In the genomic region with DNA sequence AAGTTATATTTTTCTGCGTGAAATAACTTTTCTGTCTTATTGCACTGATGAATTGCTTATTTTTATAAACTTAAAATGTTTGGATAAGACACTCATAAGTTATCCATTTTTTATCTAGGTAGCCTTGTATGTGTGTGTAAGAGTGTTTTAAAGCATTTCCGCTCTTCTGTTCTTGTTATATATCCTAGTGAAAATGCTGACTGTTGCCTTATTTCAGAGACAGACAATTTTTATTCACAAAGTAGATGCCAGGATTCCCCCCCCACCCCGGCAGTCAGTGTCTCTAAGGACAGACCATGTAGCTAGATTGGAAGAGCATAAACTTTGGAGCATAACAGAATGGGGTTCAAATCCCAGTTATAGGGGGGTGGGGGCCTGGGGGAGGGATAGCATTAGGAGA, we compare ENCODE assay signal across 8 cellular contexts. TPM values are rescaled to one million over a fixed set of nuclear protein-coding genes. Genes with fewer than 3 reads are reported as not detected.
DNase-seq lines count a peak whose midpoint lies in the region; ATAC-seq, FAIRE-seq and TF ChIP-seq lines count a peak whose summit lies in the region.

No MANE protein-coding gene starts in this region.

- WGBS in HepG2 (ENCODE audit: low lambda C conversion rate) = 39% methylated on average over 3 of the region's 3 CpGs
- WGBS in right lobe of liver (ENCODE audit: insufficient coverage, low coverage, low lambda C conversion rate, missing lambda C conversion rate) = 41% methylated on average over 3 of the region's 3 CpGs
- 47 to 50% methylated on average over 3 of the region's 3 CpGs for WGBS in body of pancreas, 2 donors

- no peak overlapping the region for H2AFZ ChIP-seq in HepG2 (ENCODE audit: low read length)

- no peak for TF ChIP-seq POLR2A in HepG2 (IDR thresholded peaks at IDR 0.05; ENCODE audit: insufficient read depth in 1 of 2, low read depth in 2 of 2, low read length in 2 of 2)
- no peak for TF ChIP-seq POLR2A in right lobe of liver (IDR thresholded peaks at IDR 0.05)
- no peak for TF ChIP-seq POLR2A in vagina (IDR thresholded peaks at IDR 0.05)
- no peak for TF ChIP-seq POLR2A in body of pancreas (IDR thresholded peaks at IDR 0.05)

- intact Hi-C loops in HepG2 (cut with micrococcal nuclease; ENCODE audit: unreplicated experiment) (loop anchor here (5.0 kb wide), 1 partner anchor 342 kb away; no protein-coding TSS in a partner anchor), right lobe of liver (cut with DNase I) (no loop called here), vagina (cut with DNase I) (loop anchor here (10.0 kb wide), 2 partner anchors 264 to 354 kb away; partner anchors contain the start of gene SMNDC1), left lung (cut with DNase I) (no loop called here), body of pancreas (cut with DNase I) (no loop called here)
- intact Hi-C loops in activated T-helper 1 cell treated with anti-CD3 and anti-CD28 coated beads, Interleukin-12 subunit alpha, Interleukin-12 subunit beta, Interleukin-2, Interleukin-4 antibody, amounts not matched to agents 30 ng/mL and 10 ng/mL and 1 ng/mL, durations not matched to agents 14 hours and 24 hours and 36 hours (cut with micrococcal nuclease) = loop anchor here (2.0 to 5.0 kb wide), 2 partner anchors 562 to 646 kb away; partner anchors contain the start of genes ADD3 and XPNPEP1

- peak overlapping the region; percentile 85 for H3K4me2 ChIP-seq in HepG2 (ENCODE audit: low read depth, low read length)

- CTCF ChIA-PET in HepG2 (lab: Yijun Ruan, JAX; ENCODE audit: low intra/inter-chr PET ratio, low total read pairs) = no interaction called here

- DNase-seq in HepG2 (ENCODE audit: low spot score) (no peak), right lobe of liver (no peak), vagina (ENCODE audit: extremely low spot score in 2 of 2) (no peak), left lung (no peak), body of pancreas (no peak), HK-2 (ENCODE audit: unreplicated experiment) (no peak)
- DNase-seq in activated T-helper 1 cell treated with anti-CD3 and anti-CD28 coated beads, Interleukin-12 subunit alpha, Interleukin-12 subunit beta, Interleukin-2, Interleukin-4 antibody, amounts not matched to agents 30 ng/mL and 10 ng/mL and 1 ng/mL, durations not matched to agents 14 hours and 24 hours and 36 hours (ENCODE audit: low spot score) = no peak

- H4K20me1 ChIP-seq in HepG2 (ENCODE audit: insufficient read depth, low read length) = peaks cover 31% of the 10 kb centered on the region

- H3K4me3 ChIP-seq in HepG2 (replicated peaks in 1 of 3; ENCODE audit: insufficient read depth in 1 of 3, low read depth in 2 of 3, low read length in 3 of 3) (peak overlapping the region; percentile 84 to 93 (median 84); a peak in 5 of 6 replicates), right lobe of liver (peak overlapping the region in 1 of 3 donors; percentile 92), iPS-20b (ENCODE audit: low read length) (peak overlapping the region; percentile 96), vagina (peak overlapping the region; percentile 94 to 95), left lung (peak overlapping the region in 1 of 2 donors; percentile 100), body of pancreas (no peak overlapping the region)

- H3K4me1 ChIP-seq in HepG2 (ENCODE audit: insufficient read depth, low read length) (peaks cover 49% of the 10 kb centered on the region), right lobe of liver (peaks cover 0 to 18% (median 0%) of the 10 kb centered on the region in 4 donors), iPS-20b (ENCODE audit: insufficient read depth, low read length) (peaks cover 5% of the 10 kb centered on the region; the same call in 1 of the 2 replicates), vagina (peaks cover 51% of the 10 kb centered on the region), left lung (peaks cover 4 to 48% of the 10 kb centered on the region in 2 donors), body of pancreas (peaks cover 45% of the 10 kb centered on the region)

- peak overlapping the region; percentile 65 for H3K27ac Mint-ChIP-seq in activated T-helper 1 cell treated with anti-CD3 and anti-CD28 coated beads, Interleukin-12 subunit alpha, Interleukin-12 subunit beta, Interleukin-2, Interleukin-4 antibody, amounts not matched to agents 30 ng/mL and 10 ng/mL and 1 ng/mL, durations not matched to agents 14 hours and 24 hours and 36 hours

- H3K36me3 Mint-ChIP-seq in activated T-helper 1 cell treated with anti-CD3 and anti-CD28 coated beads, Interleukin-12 subunit alpha, Interleukin-12 subunit beta, Interleukin-2, Interleukin-4 antibody, amounts not matched to agents 30 ng/mL and 10 ng/mL and 1 ng/mL, durations not matched to agents 14 hours and 24 hours and 36 hours (ENCODE audit: low read depth) = peaks cover 12% of the 10 kb centered on the region

- no peak for TF ChIP-seq EP300 in HepG2 (IDR thresholded peaks at IDR 0.05; ENCODE audit: low read depth in 2 of 2, low read length in 2 of 2)
- no peak for TF ChIP-seq EP300 in HepG2 (CRISPR knock-in tag; IDR thresholded peaks at IDR 0.05; ENCODE audit: borderline replicate concordance)

- no peak for ATAC-seq in HepG2
- ATAC-seq in right lobe of liver = no peak
- no peak for ATAC-seq in left lung
- no peak for ATAC-seq in body of pancreas

- H3K9me3 Mint-ChIP-seq in activated T-helper 1 cell treated with anti-CD3 and anti-CD28 coated beads, Interleukin-12 subunit alpha, Interleukin-12 subunit beta, Interleukin-2, Interleukin-4 antibody, amounts not matched to agents 30 ng/mL and 10 ng/mL and 1 ng/mL, durations not matched to agents 14 hours and 24 hours and 36 hours = no peaks in the 10 kb centered on the region

- no peak for TF ChIP-seq RAD21 in HepG2 (CRISPR knock-in tag; IDR thresholded peaks at IDR 0.05)

- TF ChIP-seq CTCF in HepG2 (CRISPR knock-in tag; IDR thresholded peaks at IDR 0.05) = no peak
- TF ChIP-seq CTCF in right lobe of liver (IDR thresholded peaks at IDR 0.05) = no peak
- no peak for TF ChIP-seq CTCF in vagina (IDR thresholded peaks at IDR 0.05)
- TF ChIP-seq CTCF in left lung (IDR thresholded peaks at IDR 0.05) = no peak
- TF ChIP-seq CTCF in body of pancreas (IDR thresholded peaks at IDR 0.05) = no peak

- in situ Hi-C loops in HepG2 (cut with HindIII; ENCODE audit: extremely low pct_ligation_motif_present, low pct_unique_long_range_greater_than_20kb) = no loop called here

- no peak for FAIRE-seq in HepG2 (lab: Jason Lieb, UNC)

- POLR2A ChIA-PET in HepG2 (lab: Yijun Ruan, JAX) = interaction anchor here (1.7 kb wide), 1 partner anchor 264 kb away, joined by 5 read pairs; the partner anchor contains the start of gene SMNDC1

- BruUV-seq in HepG2 (replicated peaks; lab: Mats Ljungman, UMichigan) = TSS peak; percentile 46

- peaks cover 5% of the 10 kb centered on the region for H3K27me3 Mint-ChIP-seq in activated T-helper 1 cell treated with anti-CD3 and anti-CD28 coated beads, Interleukin-12 subunit alpha, Interleukin-12 subunit beta, Interleukin-2, Interleukin-4 antibody, amounts not matched to agents 30 ng/mL and 10 ng/mL and 1 ng/mL, durations not matched to agents 14 hours and 24 hours and 36 hours (ENCODE audit: insufficient read depth)

- peak overlapping the region; percentile 93 for H3K4me3 Mint-ChIP-seq in activated T-helper 1 cell treated with anti-CD3 and anti-CD28 coated beads, Interleukin-12 subunit alpha, Interleukin-12 subunit beta, Interleukin-2, Interleukin-4 antibody, amounts not matched to agents 30 ng/mL and 10 ng/mL and 1 ng/mL, durations not matched to agents 14 hours and 24 hours and 36 hours

- H3K9me3 ChIP-seq in HepG2 (ENCODE audit: low read length) (no peaks in the 10 kb centered on the region), right lobe of liver (no peaks in the 10 kb centered on the region), iPS-20b (ENCODE audit: insufficient read depth, low read depth, low read length) (no peaks in the 10 kb centered on the region), vagina (no peaks in the 10 kb centered on the region), left lung (no peaks in the 10 kb centered on the region), body of pancreas (no peaks in the 10 kb centered on the region)

- H3K9ac ChIP-seq in HepG2 (ENCODE audit: insufficient read depth, low read depth, low read length) (peak overlapping the region; percentile 96), iPS-20b (ENCODE audit: low read depth, low read length) (peak overlapping the region; percentile 100; the same call in 1 of the 2 replicates)

- H3K27me3 ChIP-seq in HepG2 (ENCODE audit: control insufficient read depth in 1 of 2, insufficient read depth in 2 of 2, low read length in 2 of 2) = no peaks in the 10 kb centered on the region; a peak in 1 of 5 replicates
- H3K27me3 ChIP-seq in right lobe of liver = no peaks in the 10 kb centered on the region
- no peaks in the 10 kb centered on the region for H3K27me3 ChIP-seq in iPS-20b (ENCODE audit: insufficient read depth, low read length)
- no peaks in the 10 kb centered on the region for H3K27me3 ChIP-seq in vagina
- no peaks in the 10 kb centered on the region for H3K27me3 ChIP-seq in left lung
- H3K27me3 ChIP-seq in body of pancreas = no peaks in the 10 kb centered on the region

- H3K36me3 ChIP-seq in HepG2 (replicated peaks in 1 of 2; ENCODE audit: control insufficient read depth in 1 of 2, insufficient read depth in 2 of 2, low read length in 2 of 2) (peaks cover 0 to 10% of the 10 kb centered on the region in 2 experiments; a peak in 4 of 5 replicates), right lobe of liver (no peaks in the 10 kb centered on the region), iPS-20b (ENCODE audit: insufficient read depth, low read depth, low read length) (peaks cover 44% of the 10 kb centered on the region), vagina (no peaks in the 10 kb centered on the region), left lung (no peaks in the 10 kb centered on the region), body of pancreas (replicated peaks in 1 of 2; ENCODE audit: insufficient read depth in 1 of 2, low read depth in 2 of 2) (no peaks in the 10 kb centered on the region)

- peaks cover 67% of the 10 kb centered on the region for H3K79me2 ChIP-seq in HepG2 (ENCODE audit: insufficient read depth, low read length)

- H3K4me1 Mint-ChIP-seq in activated T-helper 1 cell treated with anti-CD3 and anti-CD28 coated beads, Interleukin-12 subunit alpha, Interleukin-12 subunit beta, Interleukin-2, Interleukin-4 antibody, amounts not matched to agents 30 ng/mL and 10 ng/mL and 1 ng/mL, durations not matched to agents 14 hours and 24 hours and 36 hours (ENCODE audit: low read depth) = peaks cover 55% of the 10 kb centered on the region

- peak overlapping the region; percentile 93 for H3K27ac ChIP-seq in HepG2 (ENCODE audit: extremely low read length, insufficient read depth, low read length)
- no peak overlapping the region for H3K27ac ChIP-seq in right lobe of liver
- no peak overlapping the region for H3K27ac ChIP-seq in iPS-20b (ENCODE audit: low read length)
- H3K27ac ChIP-seq in vagina = no peak overlapping the region
- no peak overlapping the region for H3K27ac ChIP-seq in left lung
- H3K27ac ChIP-seq in body of pancreas = no peak overlapping the region

RNA-seq across cellular contexts. Expression of gene SMC3, which starts 1.6 kb away (rescaled TPM):
- total RNA-seq in HepG2 (2016; rRNA removed; fragmentation: Illumina TruSeq; extraction: Trizol) (48.0 and 85.7 TPM in 2 replicates), right lobe of liver (10 to 100 TPM in 5 of 6 experiments, 1 to 10 TPM in 1; 9.9 to 14.0 (median 11.9) TPM), vagina (27.5 TPM), left lung (10 to 100 TPM; 26.6 to 33.5 TPM), body of pancreas (10 to 100 TPM; 18.4 to 22.1 TPM)
- 3.2 and 3.5 TPM in 2 replicates for total RNA-seq in HepG2 (2016; cell fraction: cytosol; rRNA removed; fragmentation: Illumina TruSeq; extraction: Trizol; ENCODE audit: low read depth)
- total RNA-seq in HepG2 (2016; cell fraction: insoluble cytoplasmic fraction; rRNA removed; fragmentation: Illumina TruSeq; extraction: Trizol) = 46.4 and 83.6 TPM in 2 replicates
- 7.5 and 8.5 TPM in 2 replicates for total RNA-seq in HepG2 (2016; cell fraction: membrane; rRNA removed; fragmentation: Illumina TruSeq; extraction: Trizol)
- 37.1 and 40.3 TPM in 2 replicates for total RNA-seq in HepG2 (2016; cell fraction: nucleus; rRNA removed; fragmentation: Illumina TruSeq; extraction: Trizol)
- polyA plus RNA-seq in HepG2 (2011; rRNA removed) = 7.6 and 11.7 TPM in 2 replicates
- polyA plus RNA-seq in HepG2 (2011; cell fraction: cytosol; rRNA removed) = 4.1 and 6.7 TPM in 2 replicates
- 5.1 and 6.5 TPM in 2 replicates for polyA plus RNA-seq in HepG2 (2011; cell fraction: nucleus; rRNA removed)
- 27.9 and 52.1 TPM in 2 replicates for polyA plus RNA-seq in HepG2 (2012)
- 0.59 and 0.88 TPM in 2 replicates for polyA plus RNA-seq in HepG2 (2016; cell fraction: cytosol; fragmentation: Illumina TruSeq; extraction: Trizol; ENCODE audit: low read depth)
- polyA plus RNA-seq in HepG2 (2016; cell fraction: insoluble cytoplasmic fraction; fragmentation: Illumina TruSeq; extraction: Trizol; ENCODE audit: low read depth) = 68.8 and 70.8 TPM in 2 replicates
- 1.4 and 1.9 TPM in 2 replicates for polyA plus RNA-seq in HepG2 (2016; cell fraction: membrane; fragmentation: Illumina TruSeq; extraction: Trizol; ENCODE audit: low read depth)
- polyA plus RNA-seq in HepG2 (2016; cell fraction: nucleus; fragmentation: Illumina TruSeq; extraction: Trizol; ENCODE audit: insufficient read depth, low read depth) = 43.2 and 43.3 TPM in 2 replicates
- 4.0 and 7.2 TPM in 2 replicates for polyA minus RNA-seq in HepG2 (2011; rRNA and poly(A)+ RNA removed; ENCODE audit: low replicate concordance)
- 14.2 and 14.6 TPM in 2 replicates for polyA minus RNA-seq in HepG2 (2011; cell fraction: cytosol; rRNA and poly(A)+ RNA removed)
- 16.0 and 18.0 TPM in 2 replicates for polyA minus RNA-seq in HepG2 (2011; cell fraction: nucleus; rRNA and poly(A)+ RNA removed)
- 74.5 and 77.9 TPM in 2 replicates for total RNA-seq in activated T-helper 1 cell treated with anti-CD3 and anti-CD28 coated beads, Interleukin-12 subunit alpha, Interleukin-12 subunit beta, Interleukin-2, Interleukin-4 antibody, amounts not matched to agents 30 ng/mL and 10 ng/mL and 1 ng/mL, durations not matched to agents 14 hours and 24 hours and 36 hours

Comparison
In these comparisons a context has a peak if more than half of its experiments do, and no peak if none do; other contexts are left out.
1. intact Hi-C loops: an anchor here in HepG2 (5.0 kb wide), activated T-helper 1 cell treated with anti-CD3 and anti-CD28 coated beads, Interleukin-12 subunit alpha, Interleukin-12 subunit beta, Interleukin-2, Interleukin-4 antibody, amounts not matched to agents 30 ng/mL and 10 ng/mL and 1 ng/mL, durations not matched to agents 14 hours and 24 hours and 36 hours (2.0 to 5.0 kb wide) and vagina (10.0 kb wide); none called in right lobe of liver, left lung and body of pancreas.
2. H3K4me3 ChIP-seq: peak in HepG2 (3 of 3), iPS-20b (single experiment) and vagina (2 of 2); none in body of pancreas (0 of 2).